In genomic region chr17:43943769-43944418, GRCh38 we compare ENCODE assay signal across 1 cellular context.
A peak's percentile ranks its signal among the peaks of the same experiment; 100 is the strongest.
TF ChIP-seq lines count a peak whose summit lies in the region.

No MANE protein-coding gene starts in this region.

TF ChIP-seq in HepG2, 621 proteins besides CTCF, POLR2A, EP300 and RAD21 (continued from another document):
- TF ChIP-seq ARID4A (CRISPR knock-in tag; IDR thresholded peaks at IDR 0.05; ENCODE audit: borderline replicate concordance), result peak; percentile 26; the same call in 1 of the 2 replicates
- TF ChIP-seq ZNF616 (CRISPR knock-in tag; IDR thresholded peaks at IDR 0.05; ENCODE audit: low read depth), result no peak
- TF ChIP-seq ZBTB14 (CRISPR knock-in tag; IDR thresholded peaks at IDR 0.05), result 0 out of 2 replicates have a peak, but pooled peaks have one; percentile 16
- 0 out of 2 replicates have a peak, but pooled peaks have one; percentile 17 for TF ChIP-seq HDAC1 (CRISPR knock-in tag; IDR thresholded peaks at IDR 0.05)
- peak; percentile 40; the same call in 1 of the 2 replicates for TF ChIP-seq BCL6 (CRISPR knock-in tag; IDR thresholded peaks at IDR 0.05)
- TF ChIP-seq ZNF615 (CRISPR knock-in tag; IDR thresholded peaks at IDR 0.05; ENCODE audit: borderline replicate concordance), result no peak
- no peak for TF ChIP-seq YEATS4 (CRISPR knock-in tag; IDR thresholded peaks at IDR 0.05; ENCODE audit: borderline replicate concordance)
- peak; percentile 69; the same call in 1 of the 2 replicates for TF ChIP-seq SSRP1 (CRISPR knock-in tag; IDR thresholded peaks at IDR 0.05)
- peak; percentile 45; the same call in 1 of the 2 replicates for TF ChIP-seq HDAC2 (CRISPR knock-in tag; IDR thresholded peaks at IDR 0.05)
- no peak for TF ChIP-seq ZBTB46 (CRISPR knock-in tag; IDR thresholded peaks at IDR 0.05; ENCODE audit: borderline replicate concordance)
- TF ChIP-seq FOXO1 (CRISPR knock-in tag; IDR thresholded peaks at IDR 0.05), result 0 out of 2 replicates have a peak, but pooled peaks have one; percentile 42
- TF ChIP-seq SNAPC2 (CRISPR knock-in tag; IDR thresholded peaks at IDR 0.05), result no peak
- no peak for TF ChIP-seq ZNF549 (CRISPR knock-in tag; IDR thresholded peaks at IDR 0.05)
- no peak for TF ChIP-seq TP53 (CRISPR knock-in tag; conservative IDR thresholded peaks at IDR 0.05)
- peak; percentile 15; the same call in 1 of the 2 replicates for TF ChIP-seq RARA (CRISPR knock-in tag; IDR thresholded peaks at IDR 0.05)
- peak; percentile 11 for TF ChIP-seq SKI (IDR thresholded peaks at IDR 0.05; ENCODE audit: partially characterized antibody)
- TF ChIP-seq ZKSCAN1 (IDR thresholded peaks at IDR 0.05; ENCODE audit: low read length), result no peak
